Comparison of ENCODE assay signal across 1 cellular context in the genomic region with DNA sequence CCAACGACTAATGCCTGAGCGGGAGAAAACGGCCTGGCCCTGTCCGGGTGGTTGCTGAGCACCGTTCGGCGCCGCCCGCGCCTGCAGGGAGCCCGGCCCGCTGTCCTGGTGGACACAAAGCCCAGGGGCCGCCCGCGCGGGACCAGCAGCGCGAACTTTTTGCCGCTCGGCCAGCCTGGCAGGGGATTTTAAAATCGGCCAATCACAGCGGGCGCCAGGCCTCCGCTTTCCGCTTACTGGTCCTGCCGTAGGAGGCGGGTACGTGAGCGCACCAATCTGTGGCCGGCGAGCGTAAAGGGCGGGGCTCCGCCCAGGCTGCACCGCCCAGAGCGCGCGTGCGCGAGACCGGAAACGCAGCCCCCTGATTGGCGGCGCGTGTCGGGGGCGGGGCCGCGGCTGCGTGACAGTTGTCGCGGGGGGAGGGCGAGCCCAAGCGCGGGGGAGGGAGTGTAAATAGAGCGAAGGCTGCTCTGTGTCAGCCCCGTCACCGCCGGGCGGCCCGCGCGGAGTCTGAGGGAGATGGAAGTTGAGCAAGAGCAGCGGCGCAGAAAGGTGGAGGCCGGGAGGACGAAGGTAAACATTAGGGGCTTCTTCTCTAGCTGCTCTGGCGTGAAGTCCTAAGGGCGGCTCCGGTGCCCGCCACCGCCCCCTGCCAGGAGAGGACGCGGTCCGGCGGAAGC.
TF ChIP-seq lines count a peak whose summit lies in the region.

A gene (minus strand): TSS at position 161 of the 680 bp plus-strand sequence. CDS start 1,132 bp downstream, outside the sequence.
A gene with protein sequence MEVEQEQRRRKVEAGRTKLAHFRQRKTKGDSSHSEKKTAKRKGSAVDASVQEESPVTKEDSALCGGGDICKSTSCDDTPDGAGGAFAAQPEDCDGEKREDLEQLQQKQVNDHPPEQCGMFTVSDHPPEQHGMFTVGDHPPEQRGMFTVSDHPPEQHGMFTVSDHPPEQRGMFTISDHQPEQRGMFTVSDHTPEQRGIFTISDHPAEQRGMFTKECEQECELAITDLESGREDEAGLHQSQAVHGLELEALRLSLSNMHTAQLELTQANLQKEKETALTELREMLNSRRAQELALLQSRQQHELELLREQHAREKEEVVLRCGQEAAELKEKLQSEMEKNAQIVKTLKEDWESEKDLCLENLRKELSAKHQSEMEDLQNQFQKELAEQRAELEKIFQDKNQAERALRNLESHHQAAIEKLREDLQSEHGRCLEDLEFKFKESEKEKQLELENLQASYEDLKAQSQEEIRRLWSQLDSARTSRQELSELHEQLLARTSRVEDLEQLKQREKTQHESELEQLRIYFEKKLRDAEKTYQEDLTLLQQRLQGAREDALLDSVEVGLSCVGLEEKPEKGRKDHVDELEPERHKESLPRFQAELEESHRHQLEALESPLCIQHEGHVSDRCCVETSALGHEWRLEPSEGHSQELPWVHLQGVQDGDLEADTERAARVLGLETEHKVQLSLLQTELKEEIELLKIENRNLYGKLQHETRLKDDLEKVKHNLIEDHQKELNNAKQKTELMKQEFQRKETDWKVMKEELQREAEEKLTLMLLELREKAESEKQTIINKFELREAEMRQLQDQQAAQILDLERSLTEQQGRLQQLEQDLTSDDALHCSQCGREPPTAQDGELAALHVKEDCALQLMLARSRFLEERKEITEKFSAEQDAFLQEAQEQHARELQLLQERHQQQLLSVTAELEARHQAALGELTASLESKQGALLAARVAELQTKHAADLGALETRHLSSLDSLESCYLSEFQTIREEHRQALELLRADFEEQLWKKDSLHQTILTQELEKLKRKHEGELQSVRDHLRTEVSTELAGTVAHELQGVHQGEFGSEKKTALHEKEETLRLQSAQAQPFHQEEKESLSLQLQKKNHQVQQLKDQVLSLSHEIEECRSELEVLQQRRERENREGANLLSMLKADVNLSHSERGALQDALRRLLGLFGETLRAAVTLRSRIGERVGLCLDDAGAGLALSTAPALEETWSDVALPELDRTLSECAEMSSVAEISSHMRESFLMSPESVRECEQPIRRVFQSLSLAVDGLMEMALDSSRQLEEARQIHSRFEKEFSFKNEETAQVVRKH (N-terminal part only) (plus strand): TSS at position 447 of the 680 bp plus-strand sequence. CDS start 73 bp downstream, at position 520.

TF ChIP-seq in K562, 482 proteins besides CTCF, POLR2A, EP300 and RAD21 (continued from another document):
- TF ChIP-seq SMARCA5 (IDR thresholded peaks at IDR 0.05) (peak; percentile 92), GABPB1 (CRISPR knock-in tag; IDR thresholded peaks at IDR 0.05) (peak; percentile 77), RNF2 (IDR thresholded peaks at IDR 0.05) (peak; percentile 58; the same call in 1 of the 2 replicates), BCL6 (CRISPR knock-in tag; IDR thresholded peaks at IDR 0.05) (no peak), TARDBP (IDR thresholded peaks at IDR 0.05) (no peak), CHD4 (IDR thresholded peaks at IDR 0.05; ENCODE audit: insufficient read depth, insufficient replicate concordance, low read depth, low read length, poor library complexity, severe bottlenecking) (no peak)
- TF ChIP-seq, protein P1, sequence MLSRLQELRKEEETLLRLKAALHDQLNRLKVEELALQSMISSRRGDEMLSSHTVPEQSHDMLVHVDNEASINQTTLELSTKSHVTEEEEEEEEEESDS (CRISPR knock-in tag; IDR thresholded peaks at IDR 0.05) = no peak
